18 cellular contexts compared by ENCODE assay signal in the genomic region with DNA sequence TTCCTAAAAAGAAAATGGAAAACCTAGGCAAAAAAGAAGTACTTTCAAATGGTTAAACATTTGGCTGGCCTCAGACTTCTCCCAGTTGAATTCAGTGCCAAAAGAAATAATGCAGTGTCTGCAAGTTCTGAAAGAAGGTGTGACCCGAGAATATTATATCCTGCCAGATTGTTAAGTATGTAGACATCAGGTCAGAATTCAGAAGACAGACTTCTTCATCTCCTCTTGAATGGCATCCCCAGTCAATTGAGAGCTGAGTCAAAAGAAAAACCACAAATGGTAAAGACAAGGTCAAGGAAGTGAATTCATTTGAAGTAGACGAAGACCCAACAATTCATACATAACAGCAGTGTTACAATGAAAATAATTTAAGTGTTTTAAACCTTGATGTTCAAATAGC.
DNase-seq lines count a peak whose midpoint lies in the region; ATAC-seq and TF ChIP-seq lines count a peak whose summit lies in the region.
"Had no signal": no experiment of that assay in that cellular context is flagged by ENCODE, and none has a peak within 500 bp of the region (broad histone marks: within the 10 kb centered on the region; RNA-seq: fewer than 3 reads in every experiment).

No MANE protein-coding gene starts in this region.

- H3K36me3 Mint-ChIP-seq in natural killer cell = no peaks in the 10 kb centered on the region

- no peaks in the 10 kb centered on the region for H3K9me3 Mint-ChIP-seq in stimulated activated naive CD8-positive, alpha-beta T cell treated with anti-CD3 and anti-CD28 coated beads, Interleukin-15, amount 100 ng/mL, for 72 hours
- H3K9me3 Mint-ChIP-seq in natural killer cell = peaks cover 0 to 2% of the 10 kb centered on the region in 2 donors
- H3K9me3 Mint-ChIP-seq: CD4-positive, alpha-beta T cell had no signal

- no peak for TF ChIP-seq CTCF in OCI-LY3 (IDR thresholded peaks at IDR 0.05; ENCODE audit: low read depth, low read length)
- no peak for TF ChIP-seq CTCF in choroid plexus epithelial cell (conservative IDR thresholded peaks at IDR 0.05; ENCODE audit: low read depth, low read length)
- no peak for TF ChIP-seq CTCF in natural killer cell (IDR thresholded peaks at IDR 0.05)

- H3K9me3 ChIP-seq in OCI-LY3 (ENCODE audit: insufficient read depth, low read length) = no peaks in the 10 kb centered on the region
- H3K9me3 ChIP-seq: A549 had no signal

- H4K20me1 ChIP-seq in OCI-LY3 (ENCODE audit: insufficient read depth, low read length) = no peaks in the 10 kb centered on the region

- H2AFZ ChIP-seq in OCI-LY3 (ENCODE audit: low read depth, low read length) = no peak overlapping the region
- H2AFZ ChIP-seq: GM23248 had no signal

- H3K27me3 ChIP-seq in OCI-LY3 (ENCODE audit: low read depth, low read length) = no peaks in the 10 kb centered on the region

- ATAC-seq in stimulated activated naive CD8-positive, alpha-beta T cell treated with anti-CD3 and anti-CD28 coated beads, Interleukin-15, amount 100 ng/mL, for 72 hours = peak; percentile 53
- ATAC-seq in stimulated activated naive CD8-positive, alpha-beta T cell treated with anti-CD3 and anti-CD28 coated beads, Interleukin-15, Interleukin-2, amounts not matched to agents 100 U/mL and 50 U/mL, for 24 hours = no peak
- peak; percentile 50 for ATAC-seq in HG03520 (IDR thresholded peaks at IDR 0.05; ENCODE audit: unreplicated experiment)
- ATAC-seq in natural killer cell = no peak
- ATAC-seq: A549 had no signal

- H3K27ac Mint-ChIP-seq in stimulated activated naive CD8-positive, alpha-beta T cell treated with anti-CD3 and anti-CD28 coated beads, Interleukin-15, amount 100 ng/mL, for 72 hours = no peak overlapping the region
- H3K27ac Mint-ChIP-seq in natural killer cell = no peak overlapping the region
- H3K27ac Mint-ChIP-seq: CD4-positive, alpha-beta T cell had no signal

- H3K4me3 ChIP-seq in OCI-LY3 (ENCODE audit: low read length) (no peak overlapping the region), choroid plexus epithelial cell (ENCODE audit: low read depth, low read length) (no peak overlapping the region)
- H3K4me3 ChIP-seq: A549, GM23248 had no signal

- H3K4me2 ChIP-seq in OCI-LY3 (ENCODE audit: low read length) = peak overlapping the region; percentile 3; the same call in 1 of the 2 replicates
- H3K4me2 ChIP-seq: A549, KMS-11 had no signal

- no peak overlapping the region for H3K4me3 Mint-ChIP-seq in stimulated activated naive CD8-positive, alpha-beta T cell treated with anti-CD3 and anti-CD28 coated beads, Interleukin-15, amount 100 ng/mL, for 72 hours
- H3K4me3 Mint-ChIP-seq in natural killer cell = no peak overlapping the region
- H3K4me3 Mint-ChIP-seq: CD4-positive, alpha-beta T cell had no signal

- no peaks in the 10 kb centered on the region for H3K79me2 ChIP-seq in OCI-LY3 (ENCODE audit: low read length)

- peaks cover 17% of the 10 kb centered on the region for H3K4me1 ChIP-seq in OCI-LY3 (ENCODE audit: low read length)
- H3K4me1 ChIP-seq: A549 had no signal

- no peak overlapping the region for H3K9ac ChIP-seq in OCI-LY3 (ENCODE audit: low read length)
- H3K9ac ChIP-seq: GM23248, KMS-11 had no signal

- intact Hi-C loops in natural killer cell (cut with micrococcal nuclease) = no loop called here

- no peak for DNase-seq in stimulated activated naive CD8-positive, alpha-beta T cell treated with anti-CD3 and anti-CD28 coated beads, Interleukin-15, amount 100 ng/mL, for 72 hours
- DNase-seq in stimulated activated naive CD8-positive, alpha-beta T cell treated with anti-CD3 and anti-CD28 coated beads, Interleukin-15, Interleukin-2, amounts not matched to agents 100 U/mL and 50 U/mL, for 24 hours = no peak
- peak; percentile 48 for DNase-seq in choroid plexus epithelial cell (ENCODE audit: low read depth)
- no peak for DNase-seq in natural killer cell
- no peak for DNase-seq in midbrain (lab: John Stamatoyannopoulos, UW)
- no peak for DNase-seq in T-helper 9 cell
- DNase-seq: AML-193; CD4-positive, alpha-beta T cell; DMS153; DMS79; GM23248; HCEC 1CT had no signal

- peaks cover 17% of the 10 kb centered on the region for H3K4me1 Mint-ChIP-seq in stimulated activated naive CD8-positive, alpha-beta T cell treated with anti-CD3 and anti-CD28 coated beads, Interleukin-15, amount 100 ng/mL, for 72 hours
- no peaks in the 10 kb centered on the region for H3K4me1 Mint-ChIP-seq in natural killer cell

- no peak overlapping the region for H3K27ac ChIP-seq in OCI-LY3 (ENCODE audit: low read length)
- H3K27ac ChIP-seq: 22Rv1, A549, C4-2B, GM23248, KMS-11 had no signal

- H3K27me3 Mint-ChIP-seq in stimulated activated naive CD8-positive, alpha-beta T cell treated with anti-CD3 and anti-CD28 coated beads, Interleukin-15, amount 100 ng/mL, for 72 hours = no peaks in the 10 kb centered on the region
- H3K27me3 Mint-ChIP-seq in natural killer cell (ENCODE audit: low read depth in 2 of 2) = no peaks in the 10 kb centered on the region
- H3K27me3 Mint-ChIP-seq: CD4-positive, alpha-beta T cell had no signal

- H3K36me3 ChIP-seq in OCI-LY3 (replicated peaks; ENCODE audit: low read depth, low read length) = no peaks in the 10 kb centered on the region

Comparison
In these comparisons a context has a peak if more than half of its experiments do, and no peak if none do; other contexts are left out.
1. ATAC-seq: peak in stimulated activated naive CD8-positive, alpha-beta T cell treated with anti-CD3 and anti-CD28 coated beads, Interleukin-15, amount 100 ng/mL, for 72 hours (single experiment) and HG03520 (single experiment); none in stimulated activated naive CD8-positive, alpha-beta T cell treated with anti-CD3 and anti-CD28 coated beads, Interleukin-15, Interleukin-2, amounts not matched to agents 100 U/mL and 50 U/mL, for 24 hours (single experiment) and natural killer cell (0 of 3).